Comparison of ENCODE assay signal across 8 cellular contexts in genomic region chr14:53539489-53540126, GRCh38.
DNase-seq lines count a peak whose midpoint lies in the region; ATAC-seq and TF ChIP-seq lines count a peak whose summit lies in the region.

No MANE protein-coding gene starts in this region.

- H3K36me3 Mint-ChIP-seq in mesothelial cell of epicardium: no peaks in the 10 kb centered on the region
- H3K36me3 Mint-ChIP-seq in stimulated activated naive B cell treated with anti-CD40 and anti-IgM and Interleukin-4, amounts not matched to agents 10 μg/mL and 1 μg/mL and 100 μg/mL, for 72 hours: peaks cover 0 to 3% of the 10 kb centered on the region in 2 donors

- H3K4me1 Mint-ChIP-seq in mesothelial cell of epicardium: peaks cover 44% of the 10 kb centered on the region
- H3K4me1 Mint-ChIP-seq in stimulated activated naive B cell treated with anti-CD40 and anti-IgM and Interleukin-4, amounts not matched to agents 10 μg/mL and 1 μg/mL and 100 μg/mL, for 72 hours: peaks cover 9 to 15% of the 10 kb centered on the region in 2 donors

- no peaks in the 10 kb centered on the region for H3K27me3 Mint-ChIP-seq in mesothelial cell of epicardium (ENCODE audit: low read depth)
- no peaks in the 10 kb centered on the region for H3K27me3 Mint-ChIP-seq in stimulated activated naive B cell treated with anti-CD40 and anti-IgM and Interleukin-4, amounts not matched to agents 10 μg/mL and 1 μg/mL and 100 μg/mL, for 72 hours

- H3K4me3 Mint-ChIP-seq in mesothelial cell of epicardium: no peak overlapping the region
- H3K4me3 Mint-ChIP-seq in stimulated activated naive B cell treated with anti-CD40 and anti-IgM and Interleukin-4, amounts not matched to agents 10 μg/mL and 1 μg/mL and 100 μg/mL, for 72 hours: no peak overlapping the region

- ATAC-seq in HG02884 (IDR thresholded peaks at IDR 0.05; ENCODE audit: unreplicated experiment): peak; percentile 80
- peak; percentile 88 to 92 for ATAC-seq in stimulated activated naive B cell treated with anti-CD40 and anti-IgM and Interleukin-4, amounts not matched to agents 10 μg/mL and 1 μg/mL and 100 μg/mL, for 72 hours (replicated peaks)

- no peak overlapping the region for H3K27ac Mint-ChIP-seq in mesothelial cell of epicardium
- H3K27ac Mint-ChIP-seq in stimulated activated naive B cell treated with anti-CD40 and anti-IgM and Interleukin-4, amounts not matched to agents 10 μg/mL and 1 μg/mL and 100 μg/mL, for 72 hours: no peak overlapping the region

- TF ChIP-seq CTCF in mesothelial cell of epicardium (IDR thresholded peaks at IDR 0.05; ENCODE audit: unreplicated experiment): peak; percentile 89

- DNase-seq in activated effector memory CD4-positive, alpha-beta T cell treated with anti-CD3 and anti-CD28 coated beads, Interleukin-2, amount 50 U/mL, for 16 hours: peak; percentile 71
- no peak for DNase-seq in activated effector memory CD4-positive, alpha-beta T cell treated with Interleukin-2 at 50 U/mL for 16 hours
- DNase-seq in NCI-H1930 (lab: John Stamatoyannopoulos, UW) (peak; percentile 43 to 52), epidermal melanocyte (ENCODE audit: insufficient read length, low spot score) (peak; percentile 64), mesothelial cell of epicardium (ENCODE audit: low spot score in 2 of 2, unreplicated experiment in 2 of 2) (peak; percentile 68 to 86)
- peak; percentile 72 for DNase-seq in activated CD4-positive, alpha-beta T cell treated with anti-CD3 and anti-CD28 coated beads for 48 hours
- peak; percentile 61 for DNase-seq in stimulated activated naive B cell treated with anti-CD40 and anti-IgM and Interleukin-4, amounts not matched to agents 10 μg/mL and 1 μg/mL and 100 μg/mL, for 72 hours

- H3K9me3 Mint-ChIP-seq in mesothelial cell of epicardium: no peaks in the 10 kb centered on the region
- H3K9me3 Mint-ChIP-seq in stimulated activated naive B cell treated with anti-CD40 and anti-IgM and Interleukin-4, amounts not matched to agents 10 μg/mL and 1 μg/mL and 100 μg/mL, for 72 hours: no peaks in the 10 kb centered on the region
